ENCODE assay signal across 1 cellular context in genomic region chr17:32828822-32829221, GRCh38.
TF ChIP-seq lines count a peak whose summit lies in the region.

No MANE protein-coding gene starts in this region.

TF ChIP-seq in K562, 482 proteins besides CTCF, POLR2A, EP300 and RAD21 (continued from another document):
- TF ChIP-seq ZNF589 (CRISPR knock-in tag; IDR thresholded peaks at IDR 0.05; ENCODE audit: low read depth), result no peak
TF ChIP-seq in K562: peak in this region for 1.
